ENCODE assay signal across 28 cellular contexts in the genomic region with DNA sequence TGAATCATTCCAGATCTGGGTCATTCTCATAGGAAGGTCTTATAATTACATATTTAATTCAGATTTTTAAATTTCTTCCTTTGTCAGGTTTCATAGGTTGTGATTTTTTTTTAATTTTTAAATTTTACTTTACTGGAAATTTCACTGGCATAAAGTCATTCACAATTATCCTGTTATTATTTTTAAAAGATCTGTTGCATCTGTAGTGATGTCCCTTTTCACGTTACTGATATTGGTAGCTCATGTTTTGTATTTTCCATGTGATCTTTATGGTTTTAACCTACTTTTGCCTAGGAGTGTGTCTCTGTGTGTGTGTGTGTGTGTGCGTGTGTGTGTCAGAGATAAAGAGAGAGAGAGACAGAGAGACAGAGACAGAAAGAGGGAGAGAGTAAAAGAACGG.
"Had no signal": no experiment of that assay in that cellular context is flagged by ENCODE, and none has a peak within 500 bp of the region (broad histone marks: within the 10 kb centered on the region; RNA-seq: fewer than 3 reads in every experiment).

No MANE protein-coding gene starts in this region.

- H3K27ac ChIP-seq: coronary artery, heart right ventricle, ovary, sigmoid colon, uterus had no signal

- FAIRE-seq: bronchial epithelial cell had no signal

- H3K4me1 ChIP-seq: uterus had no signal

- H3K9me3 ChIP-seq: ovary, sigmoid colon had no signal

- H3K4me3 ChIP-seq: coronary artery, heart right ventricle, ovary, sigmoid colon, smooth muscle cell, uterus had no signal

- DNase-seq: activated CD4-positive, alpha-beta T cell treated with anti-CD3 and anti-CD28 coated beads for 4 hours; activated CD4-positive, alpha-beta T cell treated with anti-CD3 and anti-CD28 coated beads, Interleukin-2, amount 50 U/mL, for 4 hours; activated CD4-positive, CD25-positive, alpha-beta regulatory T cell; activated effector memory CD4-positive, alpha-beta T cell treated with Interleukin-2 at 50 U/mL for 16 hours; activated naive CD4-positive, alpha-beta T cell treated with anti-CD3 and anti-CD28 coated beads, Interleukin-2, amount 10 ng/mL, durations not matched to agents 7 days and 5 days; activated naive CD8-positive, alpha-beta T cell treated with anti-CD3 and anti-CD28 coated beads, Interleukin-2, amount 10 ng/mL, durations not matched to agents 7 days and 5 days; activated T-cell treated with anti-CD3 and anti-CD28 coated beads for 4 hours; activated T-cell treated with anti-CD3 and anti-CD28 coated beads, Interleukin-2, amount 50 U/mL, for 72 hours; amygdala; cerebellar nuclear complex; effector memory CD8-positive, alpha-beta T cell; foreskin melanocyte; heart right ventricle; midbrain; naive thymus-derived CD4-positive, alpha-beta T cell; ovary; retina; sigmoid colon; stimulated activated CD4-positive, alpha-beta T cell treated with anti-CD3 and anti-CD28 coated beads, Interleukin-1b, Interleukin-23, amount 100 ng/mL, for 48 hours; stimulated activated CD4-positive, alpha-beta T cell treated with anti-CD3 and anti-CD28 coated beads, Interleukin-4, amount 100 ng/mL, for 4 hours; stimulated activated CD8-positive, alpha-beta memory T cell treated with anti-CD3 and anti-CD28 coated beads, Interleukin-4, amount 100 ng/mL, for 48 hours; stimulated activated naive CD8-positive, alpha-beta T cell treated with anti-CD3 and anti-CD28 coated beads, Interleukin-15, amount 100 ng/mL, for 72 hours; substantia nigra; uterus had no signal

- H3K4me2 ChIP-seq: smooth muscle cell had no signal

- ATAC-seq: activated T-cell treated with anti-CD3 and anti-CD28 coated beads, Interleukin-2, amount 50 U/mL, for 72 hours; effector memory CD8-positive, alpha-beta T cell; heart right ventricle; naive thymus-derived CD4-positive, alpha-beta T cell; stimulated activated memory B cell treated with anti-CD40 and anti-IgM and Interleukin-4, amounts not matched to agents 10 μg/mL and 1 μg/mL and 100 μg/mL, for 72 hours; stimulated activated naive CD8-positive, alpha-beta T cell treated with anti-CD3 and anti-CD28 coated beads, Interleukin-15, amount 100 ng/mL, for 72 hours had no signal

- H3K36me3 ChIP-seq: heart right ventricle, ovary, sigmoid colon, uterus had no signal

- H3K27me3 ChIP-seq: heart right ventricle, ovary, sigmoid colon, uterus had no signal
